In the genomic region with DNA sequence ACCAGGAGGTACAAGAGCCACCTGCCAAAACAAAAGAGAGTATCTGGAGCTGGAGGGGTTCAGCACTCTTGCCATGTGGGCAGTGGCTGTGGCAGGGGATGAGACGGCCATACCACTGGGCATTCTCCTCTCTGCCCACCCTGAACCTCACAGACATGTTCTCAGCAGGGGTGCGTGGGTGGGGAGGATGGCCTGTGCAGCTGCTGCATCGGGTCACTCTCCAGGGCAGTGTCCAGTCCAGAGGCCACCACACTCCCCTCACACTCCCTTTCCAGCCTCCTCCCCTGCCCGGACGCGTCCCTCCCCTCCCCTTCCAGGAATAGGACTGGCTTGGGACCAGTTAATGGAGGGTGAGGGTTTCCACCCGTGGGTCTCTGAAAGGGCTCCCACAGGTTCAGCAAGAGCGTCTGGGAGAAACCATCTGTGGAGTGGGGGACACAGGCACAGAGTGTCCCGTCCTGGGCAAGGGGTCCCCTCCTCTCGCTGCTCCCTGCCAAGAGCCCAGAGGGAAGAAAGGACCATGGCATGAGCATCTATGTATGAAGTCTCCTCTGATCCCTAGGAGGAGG, we compare ENCODE assay signal across 2 cellular contexts.
TF ChIP-seq lines count a peak whose summit lies in the region.

No MANE protein-coding gene starts in this region.

TF ChIP-seq in IMR-90, 13 proteins besides CTCF, POLR2A, EP300 and RAD21:
- no peak for TF ChIP-seq BHLHE40 (IDR thresholded peaks at IDR 0.05; ENCODE audit: low read depth, low read length)
- no peak for TF ChIP-seq MXI1 (IDR thresholded peaks at IDR 0.05; ENCODE audit: borderline replicate concordance, low read depth, low read length)
- TF ChIP-seq RCOR1 (IDR thresholded peaks at IDR 0.05; ENCODE audit: insufficient replicate concordance, low read length): no peak
- TF ChIP-seq RFX5 (IDR thresholded peaks at IDR 0.05; ENCODE audit: low read depth, low read length): no peak
- TF ChIP-seq FOS (IDR thresholded peaks at IDR 0.05; ENCODE audit: low read depth, low read length): no peak
- no peak for TF ChIP-seq MAFK (IDR thresholded peaks at IDR 0.05; ENCODE audit: low read depth, low read length)
- TF ChIP-seq CHD1 (IDR thresholded peaks at IDR 0.05; ENCODE audit: low read depth, low read length): no peak
- TF ChIP-seq, protein P1, sequence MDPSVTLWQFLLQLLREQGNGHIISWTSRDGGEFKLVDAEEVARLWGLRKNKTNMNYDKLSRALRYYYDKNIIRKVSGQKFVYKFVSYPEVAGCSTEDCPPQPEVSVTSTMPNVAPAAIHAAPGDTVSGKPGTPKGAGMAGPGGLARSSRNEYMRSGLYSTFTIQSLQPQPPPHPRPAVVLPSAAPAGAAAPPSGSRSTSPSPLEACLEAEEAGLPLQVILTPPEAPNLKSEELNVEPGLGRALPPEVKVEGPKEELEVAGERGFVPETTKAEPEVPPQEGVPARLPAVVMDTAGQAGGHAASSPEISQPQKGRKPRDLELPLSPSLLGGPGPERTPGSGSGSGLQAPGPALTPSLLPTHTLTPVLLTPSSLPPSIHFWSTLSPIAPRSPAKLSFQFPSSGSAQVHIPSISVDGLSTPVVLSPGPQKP (IDR thresholded peaks at IDR 0.05; ENCODE audit: borderline replicate concordance, low read depth, low read length): no peak
- no peak for TF ChIP-seq NFE2L2 (IDR thresholded peaks at IDR 0.05; ENCODE audit: low read depth, low read length)
- TF ChIP-seq SMC3 (IDR thresholded peaks at IDR 0.05; ENCODE audit: low read depth, low read length): no peak
- TF ChIP-seq CEBPB (IDR thresholded peaks at IDR 0.05; ENCODE audit: low read depth, low read length): no peak
- TF ChIP-seq, protein P2, sequence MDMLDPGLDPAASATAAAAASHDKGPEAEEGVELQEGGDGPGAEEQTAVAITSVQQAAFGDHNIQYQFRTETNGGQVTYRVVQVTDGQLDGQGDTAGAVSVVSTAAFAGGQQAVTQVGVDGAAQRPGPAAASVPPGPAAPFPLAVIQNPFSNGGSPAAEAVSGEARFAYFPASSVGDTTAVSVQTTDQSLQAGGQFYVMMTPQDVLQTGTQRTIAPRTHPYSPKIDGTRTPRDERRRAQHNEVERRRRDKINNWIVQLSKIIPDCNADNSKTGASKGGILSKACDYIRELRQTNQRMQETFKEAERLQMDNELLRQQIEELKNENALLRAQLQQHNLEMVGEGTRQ (IDR thresholded peaks at IDR 0.05; ENCODE audit: low read depth, low read length): no peak
- TF ChIP-seq MAZ (IDR thresholded peaks at IDR 0.05; ENCODE audit: borderline replicate concordance, low read depth, low read length): no peak

TF ChIP-seq in GM12878, 131 proteins besides CTCF, POLR2A, EP300 and RAD21:
- no peak for TF ChIP-seq MTA3 (IDR thresholded peaks at IDR 0.05; ENCODE audit: borderline replicate concordance, low read length)
- TF ChIP-seq GATAD2B (conservative IDR thresholded peaks at IDR 0.05; ENCODE audit: low read depth): no peak
- no peak for TF ChIP-seq TCF3 (IDR thresholded peaks at IDR 0.05; ENCODE audit: borderline replicate concordance, insufficient read depth, low read depth, low read length)
- no peak for TF ChIP-seq NR2C2 (IDR thresholded peaks at IDR 0.05; ENCODE audit: borderline replicate concordance, control insufficient read depth, insufficient read length, low read depth)
- no peak for TF ChIP-seq LARP7 (IDR thresholded peaks at IDR 0.05)
- no peak for TF ChIP-seq KDM1A (IDR thresholded peaks at IDR 0.05; ENCODE audit: borderline replicate concordance)
- TF ChIP-seq, protein P3, sequence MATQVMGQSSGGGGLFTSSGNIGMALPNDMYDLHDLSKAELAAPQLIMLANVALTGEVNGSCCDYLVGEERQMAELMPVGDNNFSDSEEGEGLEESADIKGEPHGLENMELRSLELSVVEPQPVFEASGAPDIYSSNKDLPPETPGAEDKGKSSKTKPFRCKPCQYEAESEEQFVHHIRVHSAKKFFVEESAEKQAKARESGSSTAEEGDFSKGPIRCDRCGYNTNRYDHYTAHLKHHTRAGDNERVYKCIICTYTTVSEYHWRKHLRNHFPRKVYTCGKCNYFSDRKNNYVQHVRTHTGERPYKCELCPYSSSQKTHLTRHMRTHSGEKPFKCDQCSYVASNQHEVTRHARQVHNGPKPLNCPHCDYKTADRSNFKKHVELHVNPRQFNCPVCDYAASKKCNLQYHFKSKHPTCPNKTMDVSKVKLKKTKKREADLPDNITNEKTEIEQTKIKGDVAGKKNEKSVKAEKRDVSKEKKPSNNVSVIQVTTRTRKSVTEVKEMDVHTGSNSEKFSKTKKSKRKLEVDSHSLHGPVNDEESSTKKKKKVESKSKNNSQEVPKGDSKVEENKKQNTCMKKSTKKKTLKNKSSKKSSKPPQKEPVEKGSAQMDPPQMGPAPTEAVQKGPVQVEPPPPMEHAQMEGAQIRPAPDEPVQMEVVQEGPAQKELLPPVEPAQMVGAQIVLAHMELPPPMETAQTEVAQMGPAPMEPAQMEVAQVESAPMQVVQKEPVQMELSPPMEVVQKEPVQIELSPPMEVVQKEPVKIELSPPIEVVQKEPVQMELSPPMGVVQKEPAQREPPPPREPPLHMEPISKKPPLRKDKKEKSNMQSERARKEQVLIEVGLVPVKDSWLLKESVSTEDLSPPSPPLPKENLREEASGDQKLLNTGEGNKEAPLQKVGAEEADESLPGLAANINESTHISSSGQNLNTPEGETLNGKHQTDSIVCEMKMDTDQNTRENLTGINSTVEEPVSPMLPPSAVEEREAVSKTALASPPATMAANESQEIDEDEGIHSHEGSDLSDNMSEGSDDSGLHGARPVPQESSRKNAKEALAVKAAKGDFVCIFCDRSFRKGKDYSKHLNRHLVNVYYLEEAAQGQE (IDR thresholded peaks at IDR 0.05; ENCODE audit: low read depth, low read length): no peak
- TF ChIP-seq ZNF217 (IDR thresholded peaks at IDR 0.05): no peak
- no peak for TF ChIP-seq NR2C1 (IDR thresholded peaks at IDR 0.05)
- no peak for TF ChIP-seq MYB (IDR thresholded peaks at IDR 0.05; ENCODE audit: borderline replicate concordance, low read depth, low read length)
- TF ChIP-seq, protein P4, sequence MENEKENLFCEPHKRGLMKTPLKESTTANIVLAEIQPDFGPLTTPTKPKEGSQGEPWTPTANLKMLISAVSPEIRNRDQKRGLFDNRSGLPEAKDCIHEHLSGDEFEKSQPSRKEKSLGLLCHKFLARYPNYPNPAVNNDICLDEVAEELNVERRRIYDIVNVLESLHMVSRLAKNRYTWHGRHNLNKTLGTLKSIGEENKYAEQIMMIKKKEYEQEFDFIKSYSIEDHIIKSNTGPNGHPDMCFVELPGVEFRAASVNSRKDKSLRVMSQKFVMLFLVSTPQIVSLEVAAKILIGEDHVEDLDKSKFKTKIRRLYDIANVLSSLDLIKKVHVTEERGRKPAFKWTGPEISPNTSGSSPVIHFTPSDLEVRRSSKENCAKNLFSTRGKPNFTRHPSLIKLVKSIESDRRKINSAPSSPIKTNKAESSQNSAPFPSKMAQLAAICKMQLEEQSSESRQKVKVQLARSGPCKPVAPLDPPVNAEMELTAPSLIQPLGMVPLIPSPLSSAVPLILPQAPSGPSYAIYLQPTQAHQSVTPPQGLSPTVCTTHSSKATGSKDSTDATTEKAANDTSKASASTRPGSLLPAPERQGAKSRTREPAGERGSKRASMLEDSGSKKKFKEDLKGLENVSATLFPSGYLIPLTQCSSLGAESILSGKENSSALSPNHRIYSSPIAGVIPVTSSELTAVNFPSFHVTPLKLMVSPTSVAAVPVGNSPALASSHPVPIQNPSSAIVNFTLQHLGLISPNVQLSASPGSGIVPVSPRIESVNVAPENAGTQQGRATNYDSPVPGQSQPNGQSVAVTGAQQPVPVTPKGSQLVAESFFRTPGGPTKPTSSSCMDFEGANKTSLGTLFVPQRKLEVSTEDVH (IDR thresholded peaks at IDR 0.05; ENCODE audit: low read depth, partially characterized antibody): no peak
- no peak for TF ChIP-seq NFIC (IDR thresholded peaks at IDR 0.05; ENCODE audit: low read depth, low read length)
- no peak for TF ChIP-seq SMAD1 (IDR thresholded peaks at IDR 0.05; ENCODE audit: low read depth, partially characterized antibody)
